22 cellular contexts compared by ENCODE assay signal in the genomic region with DNA sequence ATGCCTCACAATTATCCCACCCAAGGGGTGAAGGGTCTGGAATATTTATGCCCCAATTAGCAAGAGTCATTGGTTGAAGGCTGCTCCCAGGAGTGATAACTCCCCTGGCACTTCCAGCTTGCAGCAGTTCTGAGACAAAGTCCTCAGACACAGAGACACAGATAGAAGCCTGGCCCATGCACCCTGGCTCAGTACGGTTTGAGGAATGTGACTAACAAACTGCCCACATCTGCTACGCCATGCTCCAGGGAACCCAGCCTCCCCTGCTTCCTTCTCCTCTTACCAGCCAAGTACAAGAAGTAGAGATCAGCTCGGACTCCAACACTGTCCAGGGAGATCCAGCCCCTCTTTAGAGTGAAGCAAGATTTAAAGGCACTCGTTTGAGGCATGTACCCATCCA. TPM values are rescaled to one million over a fixed set of nuclear protein-coding genes. Genes with fewer than 3 reads are reported as not detected.
DNase-seq lines count a peak whose midpoint lies in the region; ATAC-seq and TF ChIP-seq lines count a peak whose summit lies in the region.
"Had no signal": no experiment of that assay in that cellular context is flagged by ENCODE, and none has a peak within 500 bp of the region (broad histone marks: within the 10 kb centered on the region; RNA-seq: fewer than 3 reads in every experiment).

No MANE protein-coding gene starts in this region.

- intact Hi-C loops in lower lobe of right lung (cut with DNase I), result no loop called here

- H3K27ac ChIP-seq in BLaER1 treated with 17β-estradiol and CSF1 and Interleukin-3, amounts not matched to agents 10 nM and 100 nM, result peak overlapping the region in 10 of 11 experiments; percentile 2 to 82 (median 70); a peak in 18 of 22 replicates
- H3K27ac ChIP-seq in lower lobe of right lung (no peak overlapping the region), smooth muscle cell (ENCODE audit: low read depth) (peak overlapping the region; percentile 44)
- H3K27ac ChIP-seq: brain microvascular endothelial cell, epithelial cell of prostate, transverse colon had no signal

- ATAC-seq in lower lobe of right lung (peak; percentile 16 to 65), HG03439 (IDR thresholded peaks at IDR 0.05; ENCODE audit: unreplicated experiment) (no peak), HG03045 (IDR thresholded peaks at IDR 0.05; ENCODE audit: unreplicated experiment) (no peak)
- ATAC-seq: activated CD8-positive, alpha-beta T cell treated with anti-CD3 and anti-CD28 coated beads, Interleukin-2, amount 10 ng/mL, durations not matched to agents 7 days and 5 days; WTC11 had no signal

- H4K20me1 ChIP-seq in BLaER1 treated with 17β-estradiol and CSF1 and Interleukin-3, amounts not matched to agents 10 nM and 100 nM, result no peaks in the 10 kb centered on the region
- no peaks in the 10 kb centered on the region for H4K20me1 ChIP-seq in smooth muscle cell (ENCODE audit: low read depth)

- peaks cover 4% of the 10 kb centered on the region for H3F3A ChIP-seq in smooth muscle cell (ENCODE audit: low read depth)

- TF ChIP-seq CTCF in lower lobe of right lung (IDR thresholded peaks at IDR 0.05) (no peak), smooth muscle cell (IDR thresholded peaks at IDR 0.05; ENCODE audit: borderline replicate concordance, insufficient read depth, poor library complexity, severe bottlenecking) (no peak)

- WGBS in smooth muscle cell (ENCODE audit: low lambda C conversion rate), result 47% methylated on average over 4 of the region's 4 CpGs

- H2AFZ ChIP-seq in smooth muscle cell (ENCODE audit: low read depth), result peak overlapping the region; percentile 64

- H3K9ac ChIP-seq in BLaER1 treated with 17β-estradiol and CSF1 and Interleukin-3, amounts not matched to agents 10 nM and 100 nM, result peak overlapping the region in 9 of 11 experiments; percentile 5 to 73 (median 62); a peak in 16 of 22 replicates
- H3K9ac ChIP-seq in adipocyte (ENCODE audit: low read length) (no peak overlapping the region), smooth muscle cell (ENCODE audit: low read depth) (no peak overlapping the region)

- no peaks in the 10 kb centered on the region for H3K36me3 ChIP-seq in BLaER1 treated with 17β-estradiol and CSF1 and Interleukin-3, amounts not matched to agents 10 nM and 100 nM
- H3K36me3 ChIP-seq in adipocyte (ENCODE audit: control insufficient read depth, insufficient read depth, low read length, severe bottlenecking) (no peaks in the 10 kb centered on the region), lower lobe of right lung (no peaks in the 10 kb centered on the region), smooth muscle cell (ENCODE audit: low read depth) (no peaks in the 10 kb centered on the region)
- H3K36me3 ChIP-seq: brain microvascular endothelial cell, transverse colon had no signal

- no peaks in the 10 kb centered on the region for H3K79me2 ChIP-seq in smooth muscle cell (ENCODE audit: low read depth)

- H3K9me3 ChIP-seq in BLaER1 treated with 17β-estradiol and CSF1 and Interleukin-3, amounts not matched to agents 10 nM and 100 nM (replicated peaks in 1 of 11), result no peaks in the 10 kb centered on the region
- H3K9me3 ChIP-seq in adipocyte (ENCODE audit: control insufficient read depth, low read length), result no peaks in the 10 kb centered on the region
- no peaks in the 10 kb centered on the region for H3K9me3 ChIP-seq in lower lobe of right lung
- H3K9me3 ChIP-seq in smooth muscle cell (replicated peaks; ENCODE audit: low read depth), result no peaks in the 10 kb centered on the region
- H3K9me3 ChIP-seq: transverse colon had no signal

- peaks cover 28 to 55% (median 45%) of the 10 kb centered on the region in 10 experiments for H3K4me1 ChIP-seq in BLaER1 treated with 17β-estradiol and CSF1 and Interleukin-3, amounts not matched to agents 10 nM and 100 nM
- peaks cover 21% of the 10 kb centered on the region for H3K4me1 ChIP-seq in adipocyte (ENCODE audit: control insufficient read depth, insufficient read depth, low read length)
- no peaks in the 10 kb centered on the region for H3K4me1 ChIP-seq in lower lobe of right lung
- peaks cover 10% of the 10 kb centered on the region for H3K4me1 ChIP-seq in smooth muscle cell (ENCODE audit: low read depth)
- H3K4me1 ChIP-seq: transverse colon had no signal

- DNase-seq in adipocyte (ENCODE audit: low read depth) (no peak), lower lobe of right lung (no peak), smooth muscle cell (lab: John Stamatoyannopoulos, UW; ENCODE audit: unreplicated experiment) (no peak), medulla oblongata (ENCODE audit: extremely low spot score) (no peak)
- DNase-seq in stimulated activated naive CD4-positive, alpha-beta T cell (lab: John Stamatoyannopoulos, UW), result no peak
- DNase-seq: activated CD8-positive, alpha-beta T cell treated with anti-CD3 and anti-CD28 coated beads, Interleukin-2, amount 10 ng/mL, durations not matched to agents 7 days and 5 days; activated naive CD8-positive, alpha-beta T cell treated with anti-CD3 and anti-CD28 coated beads for 36 hours; brain microvascular endothelial cell; DND-41; glutamatergic neuron; NCI-H1092 treated with DMSO at 0.1 percent for 48 hours; NCI-H2107; NCI-H526; Right ventricle myocardium superior; T-helper 17 cell; transverse colon had no signal

- peak overlapping the region in 7 of 10 experiments; percentile 1 to 45 (median 31); a peak in 8 of 20 replicates for H3K4me3 ChIP-seq in BLaER1 treated with 17β-estradiol and CSF1 and Interleukin-3, amounts not matched to agents 10 nM and 100 nM
- H3K4me3 ChIP-seq in adipocyte (ENCODE audit: low read length) (peak overlapping the region; percentile 27), lower lobe of right lung (no peak overlapping the region), smooth muscle cell (no peak overlapping the region)
- H3K4me3 ChIP-seq: lung, transverse colon had no signal

- no peaks in the 10 kb centered on the region for H3K27me3 ChIP-seq in BLaER1 treated with 17β-estradiol and CSF1 and Interleukin-3, amounts not matched to agents 10 nM and 100 nM
- no peaks in the 10 kb centered on the region for H3K27me3 ChIP-seq in adipocyte (replicated peaks; ENCODE audit: control insufficient read depth, insufficient read depth, low read length)
- no peaks in the 10 kb centered on the region for H3K27me3 ChIP-seq in lower lobe of right lung (ENCODE audit: low read depth)
- no peaks in the 10 kb centered on the region for H3K27me3 ChIP-seq in smooth muscle cell (ENCODE audit: low read depth)
- H3K27me3 ChIP-seq: brain microvascular endothelial cell, transverse colon had no signal

- H3K4me2 ChIP-seq in BLaER1 treated with 17β-estradiol and CSF1 and Interleukin-3, amounts not matched to agents 10 nM and 100 nM, result peak overlapping the region; percentile 70 to 91 (median 84)
- H3K4me2 ChIP-seq in smooth muscle cell, result no peak overlapping the region

RNA-seq across cellular contexts. Expression of a gene that starts 48.5 kb away (rescaled TPM):
- 25.2 TPM for total RNA-seq in lower lobe of right lung
- total RNA-seq in smooth muscle cell, result 24.5 and 27.2 TPM in 2 replicates
- polyA plus RNA-seq in smooth muscle cell, result 9.9 and 21.2 TPM in 2 replicates

Comparison
In these comparisons a context has a peak if more than half of its experiments do, and no peak if none do; other contexts are left out.
1. H3K4me3 ChIP-seq: peak in BLaER1 treated with 17β-estradiol and CSF1 and Interleukin-3, amounts not matched to agents 10 nM and 100 nM (7 of 10) and adipocyte (single experiment); none in lower lobe of right lung (single experiment) and smooth muscle cell (single experiment).
2. H3K9ac ChIP-seq: peak in BLaER1 treated with 17β-estradiol and CSF1 and Interleukin-3, amounts not matched to agents 10 nM and 100 nM (9 of 11); none in adipocyte (single experiment) and smooth muscle cell (single experiment).
3. ATAC-seq: peak in lower lobe of right lung (2 of 2); none in HG03439 (single experiment) and HG03045 (single experiment).